ENCODE assay signal across 8 cellular contexts in the genomic region with DNA sequence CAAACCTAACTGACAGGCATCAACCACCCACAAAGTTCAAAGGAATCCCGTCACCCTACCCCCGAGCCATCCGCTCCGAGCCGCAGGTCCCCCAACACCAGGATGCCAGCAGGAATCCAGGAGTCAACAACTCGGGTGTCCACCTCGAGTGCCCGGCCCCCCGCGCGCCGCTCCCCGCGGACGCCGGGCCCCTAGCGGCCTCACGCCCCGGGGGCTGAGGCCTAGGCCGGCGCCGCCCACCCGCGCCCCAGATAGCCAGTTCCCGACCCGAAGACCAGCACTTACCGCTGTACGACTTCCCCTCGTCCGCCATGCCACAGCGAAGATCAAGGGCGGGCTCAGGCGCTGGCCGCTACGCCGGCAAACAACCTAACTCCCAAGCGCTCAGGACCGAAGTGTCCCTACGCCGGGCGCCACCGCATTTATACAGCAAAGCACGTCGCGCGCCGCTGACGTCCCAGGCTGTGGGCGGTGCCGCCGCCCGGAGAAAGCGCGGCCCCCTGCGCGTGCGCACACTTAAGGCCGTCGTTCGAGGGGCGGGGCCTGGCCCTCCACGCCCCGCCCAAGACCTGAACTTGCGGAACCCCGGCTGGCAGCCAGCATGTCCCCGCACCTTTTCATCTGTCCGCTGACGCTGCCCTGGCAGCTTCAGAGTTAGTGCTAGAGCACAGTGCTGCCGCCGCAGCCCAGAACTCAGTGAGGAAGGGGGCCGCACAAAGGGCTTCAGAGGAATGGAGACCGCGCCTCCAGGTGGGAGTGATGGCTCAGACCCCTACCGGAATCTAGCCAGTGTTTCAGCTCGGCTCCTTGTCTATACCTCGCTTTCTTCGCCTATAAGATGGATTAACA.
DNase-seq lines count a peak whose midpoint lies in the region; ATAC-seq lines count a peak whose summit lies in the region.

A gene (minus strand): TSS at position 397 of the 849 bp plus-strand sequence. CDS start 84 bp downstream, at position 313.

- peaks cover 34 to 46% (median 38%) of the 10 kb centered on the region in 11 experiments for H3K36me3 ChIP-seq in BLaER1 treated with 17β-estradiol and CSF1 and Interleukin-3, amounts not matched to agents 10 nM and 100 nM

- DNase-seq in GM19240 (ENCODE audit: insufficient read length, low spot score): peak; percentile 91
- peak; percentile 33 for DNase-seq in NCI-H524 treated with DMSO at 0.1 percent for 48 hours (lab: John Stamatoyannopoulos, UW)
- peak; percentile 95 to 96 for DNase-seq in activated CD4-positive, alpha-beta T cell treated with anti-CD3 and anti-CD28 coated beads for 4 hours
- DNase-seq in left kidney (ENCODE audit: low read depth, low spot score): peak; percentile 98
- peak; percentile 94 for DNase-seq in stimulated activated CD4-positive, alpha-beta T cell treated with anti-CD3 and anti-CD28 coated beads, Interleukin-1b, Interleukin-23, amount 100 ng/mL, for 48 hours

- peak within 1 kb of the TSS; percentile 86 to 99 (median 90) for H3K4me3 ChIP-seq in BLaER1 treated with 17β-estradiol and CSF1 and Interleukin-3, amounts not matched to agents 10 nM and 100 nM

- peak; percentile 66 for ATAC-seq in HG03457 (IDR thresholded peaks at IDR 0.05; ENCODE audit: unreplicated experiment)

- H3K9ac ChIP-seq in BLaER1 treated with 17β-estradiol and CSF1 and Interleukin-3, amounts not matched to agents 10 nM and 100 nM: peak within 1 kb of the TSS; percentile 88 to 97 (median 93)

- H3K9me3 ChIP-seq in BLaER1 treated with 17β-estradiol and CSF1 and Interleukin-3, amounts not matched to agents 10 nM and 100 nM (replicated peaks in 1 of 11): no peaks in the 10 kb centered on the region

- peaks cover 6 to 49% (median 48%) of the 10 kb centered on the region in 11 experiments; a peak in 20 of 22 replicates for H4K20me1 ChIP-seq in BLaER1 treated with 17β-estradiol and CSF1 and Interleukin-3, amounts not matched to agents 10 nM and 100 nM

- no peaks in the 10 kb centered on the region for H3K27me3 ChIP-seq in BLaER1 treated with 17β-estradiol and CSF1 and Interleukin-3, amounts not matched to agents 10 nM and 100 nM

- H3K27ac ChIP-seq in BLaER1 treated with 17β-estradiol and CSF1 and Interleukin-3, amounts not matched to agents 10 nM and 100 nM: peak within 1 kb of the TSS; percentile 79 to 92 (median 87)
- H3K27ac ChIP-seq in cingulate gyrus (ENCODE audit: low read depth, low read length): peak within 1 kb of the TSS; percentile 92

- H3K4me1 ChIP-seq in BLaER1 treated with 17β-estradiol and CSF1 and Interleukin-3, amounts not matched to agents 10 nM and 100 nM: peaks cover 38 to 69% (median 50%) of the 10 kb centered on the region in 10 experiments

- H3K4me2 ChIP-seq in BLaER1 treated with 17β-estradiol and CSF1 and Interleukin-3, amounts not matched to agents 10 nM and 100 nM: peak within 1 kb of the TSS; percentile 87 to 98 (median 96)

Comparison
In these comparisons a context has a peak if more than half of its experiments do, and no peak if none do; other contexts are left out.
1. Peak in every context shown above with its lines: DNase-seq, ATAC-seq, H3K4me3 ChIP-seq and H3K27ac ChIP-seq.
2. DNase-seq: peak in every context shown above with its lines; median percentile 98 in left kidney; 96 in activated CD4-positive, alpha-beta T cell treated with anti-CD3 and anti-CD28 coated beads for 4 hours; 94 in stimulated activated CD4-positive, alpha-beta T cell treated with anti-CD3 and anti-CD28 coated beads, Interleukin-1b, Interleukin-23, amount 100 ng/mL, for 48 hours; 91 in GM19240; 33 in NCI-H524 treated with DMSO at 0.1 percent for 48 hours.